In the genomic region with DNA sequence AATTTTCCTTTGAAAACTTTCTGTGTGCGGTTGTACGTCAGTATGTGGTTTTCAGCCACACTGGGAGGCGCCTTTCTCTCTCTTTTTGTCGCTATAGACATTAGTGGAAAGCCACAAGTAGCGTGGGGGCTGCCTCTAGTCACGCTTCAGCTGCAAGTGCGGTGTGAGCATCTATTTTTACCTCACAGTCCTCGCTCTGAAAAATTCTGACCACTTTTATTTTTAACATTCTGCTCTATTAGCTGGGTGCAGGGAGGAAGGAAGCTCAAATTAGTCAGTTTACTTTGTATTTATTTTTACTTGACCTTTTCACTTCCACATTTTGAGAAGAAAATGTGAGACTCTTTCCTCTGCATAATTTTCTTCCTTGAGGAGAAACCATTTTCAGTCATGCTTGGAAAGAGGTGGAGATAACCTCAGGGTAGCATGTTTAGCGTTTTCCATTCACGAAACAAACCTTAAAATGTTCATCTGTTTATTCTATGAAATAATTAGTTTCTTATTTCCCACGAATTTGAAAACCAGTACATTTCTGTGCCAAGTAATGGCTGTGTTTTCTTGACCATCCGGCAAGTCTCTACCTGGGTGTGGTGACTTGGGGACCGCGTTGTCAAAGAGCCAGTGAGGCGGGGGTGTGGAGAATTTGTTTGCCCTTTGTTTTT, we compare ENCODE assay signal across 7 cellular contexts. TPM values are rescaled to one million over a fixed set of nuclear protein-coding genes. Genes with fewer than 3 reads are reported as not detected.
DNase-seq lines count a peak whose midpoint lies in the region; ATAC-seq and TF ChIP-seq lines count a peak whose summit lies in the region.

No MANE protein-coding gene starts in this region.

- H3K36me3 ChIP-seq in Peyer's patch = no peaks in the 10 kb centered on the region
- H3K36me3 ChIP-seq in hepatocyte (replicated peaks; ENCODE audit: insufficient read depth, low read depth) = no peaks in the 10 kb centered on the region
- H3K36me3 ChIP-seq in upper lobe of right lung = no peaks in the 10 kb centered on the region

- no peak overlapping the region for H3K4me2 ChIP-seq in hepatocyte

- intact Hi-C loops in upper lobe of right lung (cut with DNase I) = no loop called here

- peaks cover 0 to 15% (median 5%) of the 10 kb centered on the region in 4 donors for H3K4me1 ChIP-seq in Peyer's patch
- H3K4me1 ChIP-seq in hepatocyte (ENCODE audit: insufficient read depth) = peaks cover 6% of the 10 kb centered on the region
- H3K4me1 ChIP-seq in upper lobe of right lung = peaks cover 57% of the 10 kb centered on the region

- H3K27ac ChIP-seq in Peyer's patch (peak overlapping the region in 2 of 4 donors; percentile 1 to 62), coronary artery (peak overlapping the region; percentile 48 to 51), hepatocyte (no peak overlapping the region), upper lobe of right lung (no peak overlapping the region)

- no peak overlapping the region for H3K4me3 ChIP-seq in Peyer's patch
- peak overlapping the region; percentile 16 for H3K4me3 ChIP-seq in coronary artery
- no peak overlapping the region for H3K4me3 ChIP-seq in hepatocyte
- H3K4me3 ChIP-seq in upper lobe of right lung = no peak overlapping the region

- H4K20me1 ChIP-seq in hepatocyte (ENCODE audit: insufficient read depth, poor library complexity, severe bottlenecking) = peaks cover 4% of the 10 kb centered on the region

- DNase-seq in Peyer's patch (peak in 2 of 3 donors; percentile 76 to 85), coronary artery (ENCODE audit: low spot score) (no peak), hepatocyte (ENCODE audit: low spot score) (no peak), upper lobe of right lung (no peak)
- DNase-seq in stimulated activated CD4-positive, alpha-beta T cell treated with anti-CD3 and anti-CD28 coated beads, Interleukin-4, amount 100 ng/mL, for 4 hours = peak; percentile 14 to 35

- ATAC-seq in GM19035 (IDR thresholded peaks at IDR 0.05; ENCODE audit: unreplicated experiment) = peak; percentile 66
- peak; percentile 84 for ATAC-seq in HG02943 (IDR thresholded peaks at IDR 0.05; ENCODE audit: low read depth, unreplicated experiment)
- no peak for ATAC-seq in upper lobe of right lung

- no peaks in the 10 kb centered on the region for H3K9me2 ChIP-seq in hepatocyte (replicated peaks; ENCODE audit: insufficient read depth)

- H3K27me3 ChIP-seq in Peyer's patch (no peaks in the 10 kb centered on the region), hepatocyte (no peaks in the 10 kb centered on the region), upper lobe of right lung (no peaks in the 10 kb centered on the region)

- TF ChIP-seq CTCF in Peyer's patch (IDR thresholded peaks at IDR 0.05) (no peak), coronary artery (IDR thresholded peaks at IDR 0.05) (no peak), hepatocyte (IDR thresholded peaks at IDR 0.05; ENCODE audit: poor library complexity) (no peak), upper lobe of right lung (IDR thresholded peaks at IDR 0.05) (no peak)

- no peak overlapping the region for H2AFZ ChIP-seq in hepatocyte

- 88% methylated on average over 15 of the region's 15 CpGs for WGBS in hepatocyte (ENCODE audit: low lambda C conversion rate, missing lambda C conversion rate)

- H3K9me3 ChIP-seq in Peyer's patch = no peaks in the 10 kb centered on the region
- H3K9me3 ChIP-seq in hepatocyte (ENCODE audit: low read depth) = no peaks in the 10 kb centered on the region
- H3K9me3 ChIP-seq in upper lobe of right lung = no peaks in the 10 kb centered on the region

- peaks cover 70% of the 10 kb centered on the region for H3K79me2 ChIP-seq in hepatocyte

- TF ChIP-seq POLR2A in Peyer's patch (IDR thresholded peaks at IDR 0.05) = no peak

RNA-seq across cellular contexts. Expression of gene ADARB1, which starts 35.6 kb away (rescaled TPM):
- total RNA-seq in Peyer's patch (10 to 100 TPM in 2 of 4 donors, 1 to 10 TPM in 2; 7.4 to 47.9 (median 10.0) TPM), hepatocyte (9.9 and 16.0 TPM in 2 replicates), upper lobe of right lung (73.6 TPM)
- polyA plus RNA-seq in hepatocyte = 17.3 and 19.4 TPM in 2 replicates

Comparison
In these comparisons a context has a peak if more than half of its experiments do, and no peak if none do; other contexts are left out.
1. DNase-seq: peak in Peyer's patch (2 of 3) and stimulated activated CD4-positive, alpha-beta T cell treated with anti-CD3 and anti-CD28 coated beads, Interleukin-4, amount 100 ng/mL, for 4 hours (2 of 2); none in coronary artery (single experiment), hepatocyte (single experiment) and upper lobe of right lung (single experiment).
2. H3K27ac ChIP-seq: peak in coronary artery (2 of 2); none in hepatocyte (single experiment) and upper lobe of right lung (single experiment).